ENCODE assay signal across 16 cellular contexts in the genomic region with DNA sequence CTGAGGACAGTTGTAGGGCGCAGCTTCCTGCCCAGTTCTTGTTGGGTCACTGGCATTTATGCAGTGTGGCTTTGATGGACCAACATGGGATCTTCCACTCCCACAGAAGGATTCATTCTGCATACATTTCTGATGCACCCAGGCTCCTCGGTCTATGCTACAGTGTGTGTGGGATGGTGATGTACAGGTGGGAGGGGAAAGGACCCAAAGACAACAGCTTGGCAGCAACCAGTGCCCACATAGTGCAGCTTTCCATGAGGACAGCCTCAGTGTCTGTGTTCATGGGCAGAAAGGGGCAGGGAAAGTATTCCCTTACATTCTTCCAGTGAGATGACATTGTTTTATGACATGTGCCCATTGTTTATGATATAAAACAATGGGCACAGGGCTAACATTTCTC.
DNase-seq lines count a peak whose midpoint lies in the region; ATAC-seq and TF ChIP-seq lines count a peak whose summit lies in the region.
"Had no signal": no experiment of that assay in that cellular context is flagged by ENCODE, and none has a peak within 500 bp of the region (broad histone marks: within the 10 kb centered on the region; RNA-seq: fewer than 3 reads in every experiment).

No MANE protein-coding gene starts in this region.

- H3K9me3 ChIP-seq in left ventricle myocardium inferior (replicated peaks) (no peaks in the 10 kb centered on the region), subcutaneous abdominal adipose tissue (ENCODE audit: control insufficient read depth in 5 of 5, low read length in 5 of 5) (no peaks in the 10 kb centered on the region), T-helper 17 cell (ENCODE audit: control insufficient read depth, low read length, poor library complexity, severe bottlenecking) (no peaks in the 10 kb centered on the region)
- H3K9me3 ChIP-seq in CD8-positive, alpha-beta memory T cell (ENCODE audit: low read length) = no peaks in the 10 kb centered on the region

- H3K4me3 ChIP-seq in left ventricle myocardium inferior (peak overlapping the region; percentile 38), subcutaneous abdominal adipose tissue (ENCODE audit: low read depth in 1 of 5, low read length in 5 of 5) (peak overlapping the region in 3 of 5 donors; percentile 11 to 31 (median 15))
- H3K4me3 ChIP-seq in CD8-positive, alpha-beta memory T cell (ENCODE audit: low read length) = no peak overlapping the region

- H3K27me3 ChIP-seq in left ventricle myocardium inferior (ENCODE audit: low read depth) (no peaks in the 10 kb centered on the region), subcutaneous abdominal adipose tissue (ENCODE audit: control insufficient read depth in 5 of 5, insufficient read depth in 4 of 5, low read length in 5 of 5) (no peaks in the 10 kb centered on the region)
- H3K27me3 ChIP-seq in CD8-positive, alpha-beta memory T cell (ENCODE audit: insufficient read depth, low read length, poor library complexity, severe bottlenecking) = no peaks in the 10 kb centered on the region

- H3K4me1 Mint-ChIP-seq in CD8-positive, alpha-beta memory T cell = no peaks in the 10 kb centered on the region
- H3K4me1 Mint-ChIP-seq in T-helper 17 cell = no peaks in the 10 kb centered on the region

- H3K9ac ChIP-seq in subcutaneous abdominal adipose tissue (ENCODE audit: low read length in 5 of 5) = no peak overlapping the region

- H3K4me1 ChIP-seq in left ventricle myocardium inferior (peaks cover 22% of the 10 kb centered on the region), subcutaneous abdominal adipose tissue (ENCODE audit: control insufficient read depth in 5 of 5, insufficient read depth in 5 of 5, low read length in 5 of 5) (peaks cover 3 to 61% (median 40%) of the 10 kb centered on the region in 5 donors)
- no peaks in the 10 kb centered on the region for H3K4me1 ChIP-seq in CD8-positive, alpha-beta memory T cell (ENCODE audit: insufficient read depth, low read length)

- ATAC-seq in left cardiac atrium = no peak
- no peak for ATAC-seq in T-helper 17 cell

- H3K9me3 Mint-ChIP-seq in CD8-positive, alpha-beta memory T cell = no peaks in the 10 kb centered on the region
- H3K9me3 Mint-ChIP-seq: CD4-positive, alpha-beta T cell had no signal

- DNase-seq in left ventricle myocardium inferior (no peak), left cardiac atrium (no peak), DMS53 (lab: John Stamatoyannopoulos, UW) (no peak), T-helper 17 cell (no peak)
- no peak for DNase-seq in CD8-positive, alpha-beta memory T cell
- DNase-seq: AML-193; C1 segment of cervical spinal cord; CD4-positive, alpha-beta T cell; DMS153; DND-41; GDM1; HCEC 1CT had no signal

- POLR2A ChIA-PET in CD8-positive, alpha-beta memory T cell (lab: Charles Lee) = no interaction called here

- peaks cover 0 to 25% of the 10 kb centered on the region in 2 donors for H3K27me3 Mint-ChIP-seq in CD8-positive, alpha-beta memory T cell
- peaks cover 75% of the 10 kb centered on the region for H3K27me3 Mint-ChIP-seq in T-helper 17 cell

- intact Hi-C loops in left ventricle myocardium inferior (cut with micrococcal nuclease) (no loop called here), left cardiac atrium (cut with DNase I) (no loop called here)

- H3K27ac Mint-ChIP-seq in CD8-positive, alpha-beta memory T cell = no peak overlapping the region
- no peak overlapping the region for H3K27ac Mint-ChIP-seq in T-helper 17 cell
- H3K27ac Mint-ChIP-seq: CD4-positive, alpha-beta T cell; IgD-negative memory B cell had no signal

- TF ChIP-seq CTCF in left ventricle myocardium inferior (IDR thresholded peaks at IDR 0.05; ENCODE audit: borderline replicate concordance) (no peak), VCaP (conservative IDR thresholded peaks at IDR 0.05) (no peak)

- H3K27ac ChIP-seq in left ventricle myocardium inferior (replicated peaks) (peak overlapping the region; percentile 57), VCaP (peak overlapping the region; percentile 64), subcutaneous abdominal adipose tissue (ENCODE audit: low read depth, low read length) (no peak overlapping the region)
- no peak overlapping the region for H3K27ac ChIP-seq in CD8-positive, alpha-beta memory T cell (ENCODE audit: low read depth, low read length)
- H3K27ac ChIP-seq: 22Rv1 had no signal

- H3K36me3 ChIP-seq in left ventricle myocardium inferior = no peaks in the 10 kb centered on the region
- H3K36me3 ChIP-seq in subcutaneous abdominal adipose tissue (ENCODE audit: control insufficient read depth in 5 of 5, insufficient read depth in 5 of 5, low read length in 5 of 5) = peaks cover 0 to 8% (median 1%) of the 10 kb centered on the region in 5 donors
- H3K36me3 ChIP-seq in CD8-positive, alpha-beta memory T cell (ENCODE audit: insufficient read depth, low read length) = no peaks in the 10 kb centered on the region

- H3K36me3 Mint-ChIP-seq in CD8-positive, alpha-beta memory T cell = no peaks in the 10 kb centered on the region
- peaks cover 2% of the 10 kb centered on the region for H3K36me3 Mint-ChIP-seq in T-helper 17 cell (ENCODE audit: low read depth)
- H3K36me3 Mint-ChIP-seq: IgD-negative memory B cell had no signal

- H3K4me3 Mint-ChIP-seq in CD8-positive, alpha-beta memory T cell = no peak overlapping the region
- H3K4me3 Mint-ChIP-seq in T-helper 17 cell = no peak overlapping the region
- H3K4me3 Mint-ChIP-seq: CD4-positive, alpha-beta T cell; IgD-negative memory B cell had no signal

- CTCF ChIA-PET in CD8-positive, alpha-beta memory T cell (lab: Charles Lee) = no interaction called here

Comparison
In these comparisons a context has a peak if more than half of its experiments do, and no peak if none do; other contexts are left out.
1. H3K27ac ChIP-seq: peak in left ventricle myocardium inferior (single experiment) and VCaP (single experiment); none in subcutaneous abdominal adipose tissue (single experiment) and CD8-positive, alpha-beta memory T cell (single experiment).